Comparison of ENCODE assay signal across 1 cellular context in the genomic region with DNA sequence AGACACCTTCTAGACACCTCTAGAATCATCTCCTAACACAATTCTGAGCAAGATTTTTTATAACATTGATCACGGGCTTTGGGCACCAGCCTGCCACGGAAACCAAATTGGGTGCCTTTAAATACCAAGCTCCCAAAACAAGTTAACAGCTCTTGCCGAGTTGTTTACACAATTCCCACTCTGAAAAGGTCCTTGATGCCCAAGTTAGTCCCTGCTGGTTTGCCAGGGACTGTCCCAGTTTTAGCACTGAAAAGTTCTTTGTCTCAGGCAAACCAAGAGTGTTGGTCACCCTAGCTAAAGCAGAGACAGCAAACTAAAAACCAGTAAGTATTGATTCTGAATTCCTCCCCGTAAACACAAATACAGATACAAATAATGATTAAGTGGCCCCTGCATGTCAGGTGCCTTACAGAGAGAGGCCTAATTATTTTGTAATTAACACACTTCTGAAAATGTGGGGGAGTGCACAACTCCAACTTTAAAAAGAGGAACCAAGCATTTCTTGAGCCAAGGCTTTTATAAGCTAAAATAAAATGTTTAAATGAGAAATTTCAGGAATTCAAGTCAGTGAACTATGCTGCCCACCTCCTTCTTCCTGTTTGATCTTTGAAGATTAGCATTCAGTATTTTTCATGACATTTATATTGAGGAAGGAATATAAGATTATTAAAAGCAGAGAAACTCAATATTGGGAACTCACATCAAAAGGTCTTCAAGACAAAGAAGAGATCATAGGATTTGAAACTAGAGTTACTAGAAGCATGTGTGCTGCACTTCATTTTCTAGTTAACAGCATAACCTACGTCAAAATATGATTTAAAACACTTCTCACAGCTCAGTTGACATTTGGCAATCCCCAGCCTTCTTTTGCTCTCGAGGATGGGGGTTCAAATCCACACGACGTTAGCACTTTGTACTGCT.
TF ChIP-seq lines count a peak whose summit lies in the region.

No MANE protein-coding gene starts in this region.

TF ChIP-seq in GM12878, 131 proteins besides CTCF, POLR2A, EP300 and RAD21 (continued from another document):
- TF ChIP-seq, protein P1, sequence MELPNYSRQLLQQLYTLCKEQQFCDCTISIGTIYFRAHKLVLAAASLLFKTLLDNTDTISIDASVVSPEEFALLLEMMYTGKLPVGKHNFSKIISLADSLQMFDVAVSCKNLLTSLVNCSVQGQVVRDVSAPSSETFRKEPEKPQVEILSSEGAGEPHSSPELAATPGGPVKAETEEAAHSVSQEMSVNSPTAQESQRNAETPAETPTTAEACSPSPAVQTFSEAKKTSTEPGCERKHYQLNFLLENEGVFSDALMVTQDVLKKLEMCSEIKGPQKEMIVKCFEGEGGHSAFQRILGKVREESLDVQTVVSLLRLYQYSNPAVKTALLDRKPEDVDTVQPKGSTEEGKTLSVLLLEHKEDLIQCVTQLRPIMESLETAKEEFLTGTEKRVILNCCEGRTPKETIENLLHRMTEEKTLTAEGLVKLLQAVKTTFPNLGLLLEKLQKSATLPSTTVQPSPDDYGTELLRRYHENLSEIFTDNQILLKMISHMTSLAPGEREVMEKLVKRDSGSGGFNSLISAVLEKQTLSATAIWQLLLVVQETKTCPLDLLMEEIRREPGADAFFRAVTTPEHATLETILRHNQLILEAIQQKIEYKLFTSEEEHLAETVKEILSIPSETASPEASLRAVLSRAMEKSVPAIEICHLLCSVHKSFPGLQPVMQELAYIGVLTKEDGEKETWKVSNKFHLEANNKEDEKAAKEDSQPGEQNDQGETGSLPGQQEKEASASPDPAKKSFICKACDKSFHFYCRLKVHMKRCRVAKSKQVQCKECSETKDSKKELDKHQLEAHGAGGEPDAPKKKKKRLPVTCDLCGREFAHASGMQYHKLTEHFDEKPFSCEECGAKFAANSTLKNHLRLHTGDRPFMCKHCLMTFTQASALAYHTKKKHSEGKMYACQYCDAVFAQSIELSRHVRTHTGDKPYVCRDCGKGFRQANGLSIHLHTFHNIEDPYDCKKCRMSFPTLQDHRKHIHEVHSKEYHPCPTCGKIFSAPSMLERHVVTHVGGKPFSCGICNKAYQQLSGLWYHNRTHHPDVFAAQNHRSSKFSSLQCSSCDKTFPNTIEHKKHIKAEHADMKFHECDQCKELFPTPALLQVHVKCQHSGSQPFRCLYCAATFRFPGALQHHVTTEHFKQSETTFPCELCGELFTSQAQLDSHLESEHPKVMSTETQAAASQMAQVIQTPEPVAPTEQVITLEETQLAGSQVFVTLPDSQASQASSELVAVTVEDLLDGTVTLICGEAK (IDR thresholded peaks at IDR 0.05; ENCODE audit: borderline replicate concordance) = no peak
- TF ChIP-seq BMI1 (IDR thresholded peaks at IDR 0.05; ENCODE audit: borderline replicate concordance) (peak; percentile 46; the same call in 1 of the 2 replicates), MTA2 (IDR thresholded peaks at IDR 0.05; ENCODE audit: low read depth) (peak; percentile 97), SMC3 (IDR thresholded peaks at IDR 0.05; ENCODE audit: borderline replicate concordance, low read length) (no peak), NFYA (IDR thresholded peaks at IDR 0.05; ENCODE audit: borderline replicate concordance, low read depth, low read length) (no peak), HDAC2 (IDR thresholded peaks at IDR 0.05) (no peak), HDGF (IDR thresholded peaks at IDR 0.05) (no peak), ZNF384 (IDR thresholded peaks at IDR 0.05; ENCODE audit: borderline replicate concordance, low read depth, low read length) (no peak), KAT2A (conservative IDR thresholded peaks at IDR 0.05; ENCODE audit: control insufficient read depth, low read depth, low read length) (no peak), RELA (IDR thresholded peaks at IDR 0.05; ENCODE audit: borderline replicate concordance, partially characterized antibody) (no peak), POLR2AphosphoS5 (IDR thresholded peaks at IDR 0.05; ENCODE audit: low read length) (no peak), TCF3 (IDR thresholded peaks at IDR 0.05; ENCODE audit: borderline replicate concordance, insufficient read depth, low read depth, low read length) (no peak), SREBF1 (IDR thresholded peaks at IDR 0.05; ENCODE audit: low read length) (no peak), FOS (IDR thresholded peaks at IDR 0.05; ENCODE audit: borderline replicate concordance, extremely low read depth, insufficient read length) (no peak), NBN (IDR thresholded peaks at IDR 0.05) (peak; percentile 38; the same call in 1 of the 2 replicates)
- TF ChIP-seq, protein P2, sequence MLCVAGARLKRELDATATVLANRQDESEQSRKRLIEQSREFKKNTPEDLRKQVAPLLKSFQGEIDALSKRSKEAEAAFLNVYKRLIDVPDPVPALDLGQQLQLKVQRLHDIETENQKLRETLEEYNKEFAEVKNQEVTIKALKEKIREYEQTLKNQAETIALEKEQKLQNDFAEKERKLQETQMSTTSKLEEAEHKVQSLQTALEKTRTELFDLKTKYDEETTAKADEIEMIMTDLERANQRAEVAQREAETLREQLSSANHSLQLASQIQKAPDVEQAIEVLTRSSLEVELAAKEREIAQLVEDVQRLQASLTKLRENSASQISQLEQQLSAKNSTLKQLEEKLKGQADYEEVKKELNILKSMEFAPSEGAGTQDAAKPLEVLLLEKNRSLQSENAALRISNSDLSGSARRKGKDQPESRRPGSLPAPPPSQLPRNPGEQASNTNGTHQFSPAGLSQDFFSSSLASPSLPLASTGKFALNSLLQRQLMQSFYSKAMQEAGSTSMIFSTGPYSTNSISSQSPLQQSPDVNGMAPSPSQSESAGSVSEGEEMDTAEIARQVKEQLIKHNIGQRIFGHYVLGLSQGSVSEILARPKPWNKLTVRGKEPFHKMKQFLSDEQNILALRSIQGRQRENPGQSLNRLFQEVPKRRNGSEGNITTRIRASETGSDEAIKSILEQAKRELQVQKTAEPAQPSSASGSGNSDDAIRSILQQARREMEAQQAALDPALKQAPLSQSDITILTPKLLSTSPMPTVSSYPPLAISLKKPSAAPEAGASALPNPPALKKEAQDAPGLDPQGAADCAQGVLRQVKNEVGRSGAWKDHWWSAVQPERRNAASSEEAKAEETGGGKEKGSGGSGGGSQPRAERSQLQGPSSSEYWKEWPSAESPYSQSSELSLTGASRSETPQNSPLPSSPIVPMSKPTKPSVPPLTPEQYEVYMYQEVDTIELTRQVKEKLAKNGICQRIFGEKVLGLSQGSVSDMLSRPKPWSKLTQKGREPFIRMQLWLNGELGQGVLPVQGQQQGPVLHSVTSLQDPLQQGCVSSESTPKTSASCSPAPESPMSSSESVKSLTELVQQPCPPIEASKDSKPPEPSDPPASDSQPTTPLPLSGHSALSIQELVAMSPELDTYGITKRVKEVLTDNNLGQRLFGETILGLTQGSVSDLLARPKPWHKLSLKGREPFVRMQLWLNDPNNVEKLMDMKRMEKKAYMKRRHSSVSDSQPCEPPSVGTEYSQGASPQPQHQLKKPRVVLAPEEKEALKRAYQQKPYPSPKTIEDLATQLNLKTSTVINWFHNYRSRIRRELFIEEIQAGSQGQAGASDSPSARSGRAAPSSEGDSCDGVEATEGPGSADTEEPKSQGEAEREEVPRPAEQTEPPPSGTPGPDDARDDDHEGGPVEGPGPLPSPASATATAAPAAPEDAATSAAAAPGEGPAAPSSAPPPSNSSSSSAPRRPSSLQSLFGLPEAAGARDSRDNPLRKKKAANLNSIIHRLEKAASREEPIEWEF (IDR thresholded peaks at IDR 0.05; ENCODE audit: insufficient replicate concordance, low read depth, low read length) = no peak
- TF ChIP-seq, protein P3, sequence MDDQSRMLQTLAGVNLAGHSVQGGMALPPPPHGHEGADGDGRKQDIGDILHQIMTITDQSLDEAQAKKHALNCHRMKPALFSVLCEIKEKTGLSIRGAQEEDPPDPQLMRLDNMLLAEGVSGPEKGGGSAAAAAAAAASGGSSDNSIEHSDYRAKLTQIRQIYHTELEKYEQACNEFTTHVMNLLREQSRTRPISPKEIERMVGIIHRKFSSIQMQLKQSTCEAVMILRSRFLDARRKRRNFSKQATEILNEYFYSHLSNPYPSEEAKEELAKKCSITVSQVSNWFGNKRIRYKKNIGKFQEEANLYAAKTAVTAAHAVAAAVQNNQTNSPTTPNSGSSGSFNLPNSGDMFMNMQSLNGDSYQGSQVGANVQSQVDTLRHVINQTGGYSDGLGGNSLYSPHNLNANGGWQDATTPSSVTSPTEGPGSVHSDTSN (IDR thresholded peaks at IDR 0.05; ENCODE audit: insufficient replicate concordance, low read depth, low read length) = no peak
- TF ChIP-seq, protein P4, sequence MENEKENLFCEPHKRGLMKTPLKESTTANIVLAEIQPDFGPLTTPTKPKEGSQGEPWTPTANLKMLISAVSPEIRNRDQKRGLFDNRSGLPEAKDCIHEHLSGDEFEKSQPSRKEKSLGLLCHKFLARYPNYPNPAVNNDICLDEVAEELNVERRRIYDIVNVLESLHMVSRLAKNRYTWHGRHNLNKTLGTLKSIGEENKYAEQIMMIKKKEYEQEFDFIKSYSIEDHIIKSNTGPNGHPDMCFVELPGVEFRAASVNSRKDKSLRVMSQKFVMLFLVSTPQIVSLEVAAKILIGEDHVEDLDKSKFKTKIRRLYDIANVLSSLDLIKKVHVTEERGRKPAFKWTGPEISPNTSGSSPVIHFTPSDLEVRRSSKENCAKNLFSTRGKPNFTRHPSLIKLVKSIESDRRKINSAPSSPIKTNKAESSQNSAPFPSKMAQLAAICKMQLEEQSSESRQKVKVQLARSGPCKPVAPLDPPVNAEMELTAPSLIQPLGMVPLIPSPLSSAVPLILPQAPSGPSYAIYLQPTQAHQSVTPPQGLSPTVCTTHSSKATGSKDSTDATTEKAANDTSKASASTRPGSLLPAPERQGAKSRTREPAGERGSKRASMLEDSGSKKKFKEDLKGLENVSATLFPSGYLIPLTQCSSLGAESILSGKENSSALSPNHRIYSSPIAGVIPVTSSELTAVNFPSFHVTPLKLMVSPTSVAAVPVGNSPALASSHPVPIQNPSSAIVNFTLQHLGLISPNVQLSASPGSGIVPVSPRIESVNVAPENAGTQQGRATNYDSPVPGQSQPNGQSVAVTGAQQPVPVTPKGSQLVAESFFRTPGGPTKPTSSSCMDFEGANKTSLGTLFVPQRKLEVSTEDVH (IDR thresholded peaks at IDR 0.05; ENCODE audit: low read depth, partially characterized antibody) = peak; percentile 15
TF ChIP-seq in GM12878: peak in this region for 20.
